In genomic region chr3:190811775-190812480, GRCh38 we compare ENCODE assay signal across 8 cellular contexts. TPM values are rescaled to one million over a fixed set of nuclear protein-coding genes. Genes with fewer than 3 reads are reported as not detected.
DNase-seq lines count a peak whose midpoint lies in the region; ATAC-seq and TF ChIP-seq lines count a peak whose summit lies in the region.

No MANE protein-coding gene starts in this region.

- H3K36me3 ChIP-seq in left lung = no peaks in the 10 kb centered on the region

- CTCF ChIA-PET in T-cell (lab: Charles Lee) = no interaction called here

- no peaks in the 10 kb centered on the region for H3K4me1 ChIP-seq in left lung

- ATAC-seq in GM18517 (IDR thresholded peaks at IDR 0.05; ENCODE audit: unreplicated experiment) (peak; percentile 78), HG03175 (IDR thresholded peaks at IDR 0.05; ENCODE audit: unreplicated experiment) (peak; percentile 80), left lung (peak; percentile 68), T-cell (replicated peaks in 1 of 4) (no peak)

- H3K36me3 Mint-ChIP-seq in T-cell = no peaks in the 10 kb centered on the region

- intact Hi-C loops in left lung (cut with DNase I) = no loop called here

- no peaks in the 10 kb centered on the region for H3K27me3 ChIP-seq in left lung

- peaks cover 3% of the 10 kb centered on the region in 3 donors for H3K9me3 Mint-ChIP-seq in T-cell

- POLR2A ChIA-PET in T-cell (lab: Charles Lee) = no interaction called here

- no peak overlapping the region for H3K4me3 ChIP-seq in left lung

- no peak overlapping the region for H3K4me3 Mint-ChIP-seq in T-cell

- no peak overlapping the region for H3K27ac ChIP-seq in left lung

- DNase-seq in AML-193 (lab: John Stamatoyannopoulos, UW) = peak; percentile 63 to 72
- peak; percentile 11 for DNase-seq in NCI-H524 treated with DMSO at 0.1 percent for 48 hours (lab: John Stamatoyannopoulos, UW)
- DNase-seq in brain pericyte (ENCODE audit: low read depth, low spot score) = peak; percentile 15
- no peak for DNase-seq in left lung
- no peak for DNase-seq in T-cell
- no peak for DNase-seq in GM19240 (ENCODE audit: insufficient read length, low spot score)

- no peak overlapping the region for H3K27ac Mint-ChIP-seq in T-cell

- H3K27me3 Mint-ChIP-seq in T-cell = peaks cover 4 to 19% of the 10 kb centered on the region in 2 donors

- no peaks in the 10 kb centered on the region for H3K9me3 ChIP-seq in left lung

- TF ChIP-seq CTCF in left lung (IDR thresholded peaks at IDR 0.05) = peak; percentile 30 to 34

- H3K4me1 Mint-ChIP-seq in T-cell = no peaks in the 10 kb centered on the region

RNA-seq across cellular contexts. Expression of gene GMNC, which starts 50.6 kb away (rescaled TPM):
- not detected for total RNA-seq in left lung
- total RNA-seq in T-cell = not detected

Comparison
In these comparisons a context has a peak if more than half of its experiments do, and no peak if none do; other contexts are left out.
1. DNase-seq: peak in AML-193 (2 of 2), NCI-H524 treated with DMSO at 0.1 percent for 48 hours (single experiment) and brain pericyte (single experiment); none in left lung (0 of 2), T-cell (0 of 34) and GM19240 (single experiment).
2. ATAC-seq: peak in GM18517 (single experiment), HG03175 (single experiment) and left lung (single experiment); none in T-cell (0 of 4).